30 cellular contexts compared by ENCODE assay signal in the genomic region with DNA sequence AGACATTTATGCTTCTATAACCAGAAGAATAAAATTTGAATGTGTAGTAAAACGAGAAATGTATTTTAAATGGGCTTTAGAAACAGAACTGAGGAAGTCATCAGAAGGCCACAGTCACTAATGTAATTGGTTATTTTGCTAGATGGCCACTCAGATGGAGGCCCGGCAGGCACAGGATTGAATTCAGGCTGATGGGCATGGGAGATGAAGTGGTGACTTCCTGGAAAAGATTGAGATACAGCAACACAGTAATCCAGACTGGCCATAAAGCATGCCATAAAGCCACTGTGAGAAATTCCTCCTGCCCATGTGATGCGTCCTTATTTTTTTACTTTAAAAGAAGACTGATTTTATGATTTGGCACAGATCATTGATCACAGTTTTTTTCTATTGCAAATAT.
"Had no signal": no experiment of that assay in that cellular context is flagged by ENCODE, and none has a peak within 500 bp of the region (broad histone marks: within the 10 kb centered on the region; RNA-seq: fewer than 3 reads in every experiment).

No MANE protein-coding gene starts in this region.

- ATAC-seq: activated naive CD4-positive, alpha-beta T cell treated with anti-CD3 and anti-CD28 coated beads, Interleukin-2, amount 50 U/mL, for 72 hours; activated naive CD8-positive, alpha-beta T cell treated with anti-CD3 and anti-CD28 coated beads, Interleukin-2, amount 50 U/mL, for 24 hours; activated T-cell treated with anti-CD3 and anti-CD28 coated beads, Interleukin-2, amount 50 U/mL, for 4 hours; activated T-cell treated with anti-CD3 and anti-CD28 coated beads, Interleukin-2, amount 50 U/mL, for 72 hours; activated T-helper 17 cell treated with anti-CD3 and anti-CD28 coated beads, Interleukin-2, amount 50 U/mL, for 72 hours; body of pancreas had no signal

- H3K4me3 ChIP-seq: adrenal gland, ascending aorta, body of pancreas, breast epithelium, cardiac muscle cell had no signal

- DNase-seq: activated effector memory CD4-positive, alpha-beta T cell treated with anti-CD3 and anti-CD28 coated beads, Interleukin-2, amount 50 U/mL, for 16 hours; activated effector memory CD4-positive, alpha-beta T cell treated with Interleukin-2 at 50 U/mL for 16 hours; activated gamma-delta T cell; activated gamma-delta T cell treated with Interleukin-2 at 50 U/mL for 16 hours; activated naive CD4-positive, alpha-beta T cell; activated naive CD4-positive, alpha-beta T cell treated with anti-CD3 and anti-CD28 coated beads for 36 hours; activated naive CD4-positive, alpha-beta T cell treated with anti-CD3 and anti-CD28 coated beads, Interleukin-2, amount 10 ng/mL, durations not matched to agents 7 days and 5 days; activated naive CD4-positive, alpha-beta T cell treated with anti-CD3 and anti-CD28 coated beads, Interleukin-2, amount 50 U/mL, for 16 hours; activated naive CD4-positive, alpha-beta T cell treated with Interleukin-2 at 50 U/mL for 16 hours; activated naive CD8-positive, alpha-beta T cell treated with anti-CD3 and anti-CD28 coated beads for 36 hours; activated naive CD8-positive, alpha-beta T cell treated with anti-CD3 and anti-CD28 coated beads, Interleukin-2, amount 10 ng/mL, durations not matched to agents 7 days and 5 days; activated naive CD8-positive, alpha-beta T cell treated with anti-CD3 and anti-CD28 coated beads, Interleukin-2, amount 50 U/mL, for 24 hours; activated T-cell treated with anti-CD3 and anti-CD28 coated beads, Interleukin-2, amount 50 U/mL, for 1 hour; activated T-cell treated with anti-CD3 and anti-CD28 coated beads, Interleukin-2, amount 50 U/mL, for 24 hours; activated T-cell treated with anti-CD3 and anti-CD28 coated beads, Interleukin-2, amount 50 U/mL, for 4 hours; activated T-cell treated with anti-CD3 and anti-CD28 coated beads, Interleukin-2, amount 50 U/mL, for 48 hours; activated T-cell treated with anti-CD3 and anti-CD28 coated beads, Interleukin-2, amount 50 U/mL, for 72 hours; adrenal gland; amniotic stem cell; amygdala; anterior cingulate cortex; central memory CD4-positive, alpha-beta T cell; cerebellar nuclear complex had no signal

- H3K9me3 ChIP-seq: adrenal gland, ascending aorta, body of pancreas, breast epithelium had no signal

- H3K27me3 ChIP-seq: adrenal gland, ascending aorta, body of pancreas, brain microvascular endothelial cell, breast epithelium, cardiac muscle cell had no signal

- H3K4me1 ChIP-seq: adrenal gland, ascending aorta, body of pancreas, breast epithelium had no signal

- H3K36me3 ChIP-seq: adrenal gland, ascending aorta, brain microvascular endothelial cell, breast epithelium, cardiac muscle cell had no signal

- H3K27ac ChIP-seq: adrenal gland, ascending aorta, body of pancreas, brain microvascular endothelial cell, breast epithelium, cardiac muscle cell had no signal
